Comparison of ENCODE assay signal across 1 cellular context in the genomic region with DNA sequence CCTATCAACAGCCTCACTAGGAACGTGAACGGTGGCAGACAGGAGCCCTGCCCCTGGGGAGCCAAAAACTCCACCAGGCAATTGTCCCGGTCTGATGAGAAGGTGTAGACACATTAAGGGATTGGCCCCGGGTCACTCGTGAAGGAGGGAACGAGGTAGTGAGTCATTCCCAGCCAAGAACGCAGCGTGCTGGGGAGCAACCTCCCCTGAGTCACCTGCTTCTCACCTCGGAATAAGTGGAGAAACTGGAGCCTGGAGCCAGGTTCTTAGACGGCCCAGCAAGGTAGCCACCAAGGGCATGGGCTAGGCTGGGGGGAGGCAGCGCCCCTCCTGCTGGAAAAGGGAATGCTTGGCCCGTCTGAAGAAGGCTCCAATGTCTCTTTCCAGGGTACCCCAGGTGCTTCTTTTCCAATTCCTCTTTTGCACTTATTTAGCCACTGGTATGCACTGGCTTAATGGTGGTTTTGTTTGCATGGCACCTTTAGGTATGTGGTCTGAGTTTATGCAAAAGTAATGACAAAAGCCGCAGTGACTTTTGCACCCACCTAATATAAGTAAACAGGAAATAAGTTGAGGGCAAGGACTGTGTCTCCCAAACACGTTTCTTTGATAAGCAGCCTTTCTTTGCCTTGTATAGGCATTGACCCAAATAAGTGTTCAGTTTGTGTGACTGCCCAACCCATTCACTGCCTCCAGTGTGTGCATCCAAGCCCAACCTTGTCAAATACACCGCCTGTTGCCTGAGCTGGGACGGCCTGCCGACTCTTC.
TF ChIP-seq lines count a peak whose summit lies in the region.

No MANE protein-coding gene starts in this region.

TF ChIP-seq in HepG2, 621 proteins besides CTCF, POLR2A, EP300 and RAD21 (continued from another document and continues in another):
- TF ChIP-seq ZSCAN31 (CRISPR knock-in tag; IDR thresholded peaks at IDR 0.05; ENCODE audit: low read depth) (peak; percentile 63; the same call in 1 of the 2 replicates), ZNF101 (CRISPR knock-in tag; IDR thresholded peaks at IDR 0.05; ENCODE audit: borderline replicate concordance, low read depth) (no peak), KLF9 (CRISPR knock-in tag; IDR thresholded peaks at IDR 0.05; ENCODE audit: low read depth) (peak; percentile 89), SNAPC2 (CRISPR knock-in tag; IDR thresholded peaks at IDR 0.05) (peak; percentile 76; the same call in 1 of the 2 replicates), MBNL3 (CRISPR knock-in tag; conservative IDR thresholded peaks at IDR 0.05) (no peak), PHF8 (CRISPR knock-in tag; IDR thresholded peaks at IDR 0.05) (no peak; the same call in 1 of the 2 replicates), YEATS2 (CRISPR knock-in tag; IDR thresholded peaks at IDR 0.05; ENCODE audit: borderline replicate concordance) (no peak), SIX4 (CRISPR knock-in tag; IDR thresholded peaks at IDR 0.05) (peak; percentile 54), ZNF547 (CRISPR knock-in tag; IDR thresholded peaks at IDR 0.05) (no peak; the same call in 1 of the 2 replicates), RFX5 (IDR thresholded peaks at IDR 0.05; ENCODE audit: low read depth, low read length) (no peak), KDM6A (CRISPR knock-in tag; IDR thresholded peaks at IDR 0.05; ENCODE audit: low read depth) (peak; percentile 83), ZNF839 (CRISPR knock-in tag; IDR thresholded peaks at IDR 0.05; ENCODE audit: borderline replicate concordance) (no peak), CCDC6 (CRISPR knock-in tag; IDR thresholded peaks at IDR 0.05) (no peak), TP53 (CRISPR knock-in tag; conservative IDR thresholded peaks at IDR 0.05) (0 out of 2 replicates have a peak, but pooled peaks have one; percentile 19), ASH2L (IDR thresholded peaks at IDR 0.05; ENCODE audit: insufficient read length, low read depth, low read length) (no peak), PPARG (CRISPR knock-in tag; conservative IDR thresholded peaks at IDR 0.05) (peak; percentile 92), ZFP37 (CRISPR knock-in tag; IDR thresholded peaks at IDR 0.05; ENCODE audit: borderline replicate concordance) (peak; percentile 89), THYN1 (CRISPR knock-in tag; IDR thresholded peaks at IDR 0.05; ENCODE audit: borderline replicate concordance, low read depth) (no peak), GFI1 (CRISPR knock-in tag; IDR thresholded peaks at IDR 0.05; ENCODE audit: borderline replicate concordance) (peak; percentile 83; the same call in 1 of the 2 replicates), ATM (IDR thresholded peaks at IDR 0.05; ENCODE audit: borderline replicate concordance) (no peak), ZNF766 (CRISPR knock-in tag; IDR thresholded peaks at IDR 0.05; ENCODE audit: borderline replicate concordance) (peak; percentile 87; the same call in 1 of the 2 replicates), EED (CRISPR knock-in tag; IDR thresholded peaks at IDR 0.05) (no peak), ZNF3 (CRISPR knock-in tag; IDR thresholded peaks at IDR 0.05) (peak; percentile 43; the same call in 1 of the 2 replicates), ZNF670 (CRISPR knock-in tag; IDR thresholded peaks at IDR 0.05; ENCODE audit: borderline replicate concordance) (peak; percentile 35; the same call in 1 of the 2 replicates), ZNF570 (CRISPR knock-in tag; IDR thresholded peaks at IDR 0.05; ENCODE audit: borderline replicate concordance) (no peak), AGO2 (optimal IDR thresholded peaks at IDR 0.05; ENCODE audit: low read depth, low read length) (no peak)
- TF ChIP-seq, protein P1, sequence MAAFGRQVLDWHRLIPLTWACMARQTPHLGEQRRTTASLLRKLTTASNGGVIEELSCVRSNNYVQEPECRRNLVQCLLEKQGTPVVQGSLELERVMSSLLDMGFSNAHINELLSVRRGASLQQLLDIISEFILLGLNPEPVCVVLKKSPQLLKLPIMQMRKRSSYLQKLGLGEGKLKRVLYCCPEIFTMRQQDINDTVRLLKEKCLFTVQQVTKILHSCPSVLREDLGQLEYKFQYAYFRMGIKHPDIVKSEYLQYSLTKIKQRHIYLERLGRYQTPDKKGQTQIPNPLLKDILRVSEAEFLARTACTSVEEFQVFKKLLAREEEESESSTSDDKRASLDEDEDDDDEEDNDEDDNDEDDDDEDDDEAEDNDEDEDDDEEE (CRISPR knock-in tag; IDR thresholded peaks at IDR 0.05): peak; percentile 84; the same call in 1 of the 2 replicates
- TF ChIP-seq, protein P2, sequence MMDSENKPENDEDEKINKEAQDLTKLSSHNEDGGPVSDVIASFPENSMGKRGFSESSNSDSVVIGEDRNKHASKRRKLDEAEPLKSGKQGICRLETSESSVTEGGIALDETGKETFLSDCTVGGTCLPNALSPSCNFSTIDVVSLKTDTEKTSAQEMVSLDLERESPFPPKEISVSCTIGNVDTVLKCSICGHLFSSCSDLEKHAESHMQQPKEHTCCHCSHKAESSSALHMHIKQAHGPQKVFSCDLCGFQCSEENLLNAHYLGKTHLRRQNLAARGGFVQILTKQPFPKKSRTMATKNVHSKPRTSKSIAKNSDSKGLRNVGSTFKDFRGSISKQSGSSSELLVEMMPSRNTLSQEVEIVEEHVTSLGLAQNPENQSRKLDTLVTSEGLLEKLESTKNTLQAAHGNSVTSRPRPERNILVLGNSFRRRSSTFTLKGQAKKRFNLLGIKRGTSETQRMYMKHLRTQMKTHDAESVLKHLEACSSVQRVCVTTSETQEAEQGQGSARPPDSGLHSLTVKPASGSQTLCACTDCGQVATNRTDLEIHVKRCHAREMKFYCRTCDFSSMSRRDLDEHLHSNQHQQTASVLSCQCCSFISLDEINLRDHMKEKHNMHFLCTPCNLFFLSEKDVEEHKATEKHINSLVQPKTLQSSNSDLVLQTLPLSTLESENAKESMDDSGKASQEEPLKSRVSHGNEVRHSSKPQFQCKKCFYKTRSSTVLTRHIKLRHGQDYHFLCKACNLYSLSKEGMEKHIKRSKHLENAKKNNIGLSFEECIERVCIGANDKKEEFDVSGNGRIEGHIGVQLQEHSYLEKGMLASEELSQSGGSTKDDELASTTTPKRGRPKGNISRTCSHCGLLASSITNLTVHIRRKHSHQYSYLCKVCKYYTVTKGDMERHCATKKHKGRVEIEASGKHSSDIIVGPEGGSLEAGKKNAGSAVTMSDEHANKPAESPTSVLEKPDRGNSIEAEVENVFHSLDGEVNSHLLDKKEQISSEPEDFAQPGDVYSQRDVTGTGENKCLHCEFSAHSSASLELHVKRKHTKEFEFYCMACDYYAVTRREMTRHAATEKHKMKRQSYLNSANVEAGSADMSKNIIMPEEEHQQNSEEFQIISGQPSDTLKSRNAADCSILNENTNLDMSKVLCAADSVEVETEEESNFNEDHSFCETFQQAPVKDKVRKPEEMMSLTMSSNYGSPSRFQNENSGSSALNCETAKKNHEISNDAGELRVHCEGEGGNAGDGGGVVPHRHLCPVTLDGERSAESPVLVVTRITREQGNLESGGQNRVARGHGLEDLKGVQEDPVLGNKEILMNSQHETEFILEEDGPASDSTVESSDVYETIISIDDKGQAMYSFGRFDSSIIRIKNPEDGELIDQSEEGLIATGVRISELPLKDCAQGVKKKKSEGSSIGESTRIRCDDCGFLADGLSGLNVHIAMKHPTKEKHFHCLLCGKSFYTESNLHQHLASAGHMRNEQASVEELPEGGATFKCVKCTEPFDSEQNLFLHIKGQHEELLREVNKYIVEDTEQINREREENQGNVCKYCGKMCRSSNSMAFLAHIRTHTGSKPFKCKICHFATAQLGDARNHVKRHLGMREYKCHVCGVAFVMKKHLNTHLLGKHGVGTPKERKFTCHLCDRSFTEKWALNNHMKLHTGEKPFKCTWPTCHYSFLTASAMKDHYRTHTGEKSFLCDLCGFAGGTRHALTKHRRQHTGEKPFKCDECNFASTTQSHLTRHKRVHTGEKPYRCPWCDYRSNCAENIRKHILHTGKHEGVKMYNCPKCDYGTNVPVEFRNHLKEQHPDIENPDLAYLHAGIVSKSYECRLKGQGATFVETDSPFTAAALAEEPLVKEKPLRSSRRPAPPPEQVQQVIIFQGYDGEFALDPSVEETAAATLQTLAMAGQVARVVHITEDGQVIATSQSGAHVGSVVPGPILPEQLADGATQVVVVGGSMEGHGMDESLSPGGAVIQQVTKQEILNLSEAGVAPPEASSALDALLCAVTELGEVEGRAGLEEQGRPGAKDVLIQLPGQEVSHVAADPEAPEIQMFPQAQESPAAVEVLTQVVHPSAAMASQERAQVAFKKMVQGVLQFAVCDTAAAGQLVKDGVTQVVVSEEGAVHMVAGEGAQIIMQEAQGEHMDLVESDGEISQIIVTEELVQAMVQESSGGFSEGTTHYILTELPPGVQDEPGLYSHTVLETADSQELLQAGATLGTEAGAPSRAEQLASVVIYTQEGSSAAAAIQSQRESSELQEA (CRISPR knock-in tag; IDR thresholded peaks at IDR 0.05; ENCODE audit: not compliant biosample characterization): no peak
- TF ChIP-seq, protein P3, sequence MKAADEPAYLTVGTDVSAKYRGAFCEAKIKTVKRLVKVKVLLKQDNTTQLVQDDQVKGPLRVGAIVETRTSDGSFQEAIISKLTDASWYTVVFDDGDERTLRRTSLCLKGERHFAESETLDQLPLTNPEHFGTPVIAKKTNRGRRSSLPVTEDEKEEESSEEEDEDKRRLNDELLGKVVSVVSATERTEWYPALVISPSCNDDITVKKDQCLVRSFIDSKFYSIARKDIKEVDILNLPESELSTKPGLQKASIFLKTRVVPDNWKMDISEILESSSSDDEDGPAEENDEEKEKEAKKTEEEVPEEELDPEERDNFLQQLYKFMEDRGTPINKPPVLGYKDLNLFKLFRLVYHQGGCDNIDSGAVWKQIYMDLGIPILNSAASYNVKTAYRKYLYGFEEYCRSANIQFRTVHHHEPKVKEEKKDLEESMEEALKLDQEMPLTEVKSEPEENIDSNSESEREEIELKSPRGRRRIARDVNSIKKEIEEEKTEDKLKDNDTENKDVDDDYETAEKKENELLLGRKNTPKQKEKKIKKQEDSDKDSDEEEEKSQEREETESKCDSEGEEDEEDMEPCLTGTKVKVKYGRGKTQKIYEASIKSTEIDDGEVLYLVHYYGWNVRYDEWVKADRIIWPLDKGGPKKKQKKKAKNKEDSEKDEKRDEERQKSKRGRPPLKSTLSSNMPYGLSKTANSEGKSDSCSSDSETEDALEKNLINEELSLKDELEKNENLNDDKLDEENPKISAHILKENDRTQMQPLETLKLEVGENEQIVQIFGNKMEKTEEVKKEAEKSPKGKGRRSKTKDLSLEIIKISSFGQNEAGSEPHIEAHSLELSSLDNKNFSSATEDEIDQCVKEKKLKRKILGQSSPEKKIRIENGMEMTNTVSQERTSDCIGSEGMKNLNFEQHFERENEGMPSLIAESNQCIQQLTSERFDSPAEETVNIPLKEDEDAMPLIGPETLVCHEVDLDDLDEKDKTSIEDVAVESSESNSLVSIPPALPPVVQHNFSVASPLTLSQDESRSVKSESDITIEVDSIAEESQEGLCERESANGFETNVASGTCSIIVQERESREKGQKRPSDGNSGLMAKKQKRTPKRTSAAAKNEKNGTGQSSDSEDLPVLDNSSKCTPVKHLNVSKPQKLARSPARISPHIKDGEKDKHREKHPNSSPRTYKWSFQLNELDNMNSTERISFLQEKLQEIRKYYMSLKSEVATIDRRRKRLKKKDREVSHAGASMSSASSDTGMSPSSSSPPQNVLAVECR (CRISPR knock-in tag; IDR thresholded peaks at IDR 0.05; ENCODE audit: borderline replicate concordance): peak; percentile 80; the same call in 1 of the 2 replicates
- TF ChIP-seq, protein P4, sequence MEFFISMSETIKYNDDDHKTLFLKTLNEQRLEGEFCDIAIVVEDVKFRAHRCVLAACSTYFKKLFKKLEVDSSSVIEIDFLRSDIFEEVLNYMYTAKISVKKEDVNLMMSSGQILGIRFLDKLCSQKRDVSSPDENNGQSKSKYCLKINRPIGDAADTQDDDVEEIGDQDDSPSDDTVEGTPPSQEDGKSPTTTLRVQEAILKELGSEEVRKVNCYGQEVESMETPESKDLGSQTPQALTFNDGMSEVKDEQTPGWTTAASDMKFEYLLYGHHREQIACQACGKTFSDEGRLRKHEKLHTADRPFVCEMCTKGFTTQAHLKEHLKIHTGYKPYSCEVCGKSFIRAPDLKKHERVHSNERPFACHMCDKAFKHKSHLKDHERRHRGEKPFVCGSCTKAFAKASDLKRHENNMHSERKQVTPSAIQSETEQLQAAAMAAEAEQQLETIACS (CRISPR knock-in tag; IDR thresholded peaks at IDR 0.05): no peak
- TF ChIP-seq, protein P5, sequence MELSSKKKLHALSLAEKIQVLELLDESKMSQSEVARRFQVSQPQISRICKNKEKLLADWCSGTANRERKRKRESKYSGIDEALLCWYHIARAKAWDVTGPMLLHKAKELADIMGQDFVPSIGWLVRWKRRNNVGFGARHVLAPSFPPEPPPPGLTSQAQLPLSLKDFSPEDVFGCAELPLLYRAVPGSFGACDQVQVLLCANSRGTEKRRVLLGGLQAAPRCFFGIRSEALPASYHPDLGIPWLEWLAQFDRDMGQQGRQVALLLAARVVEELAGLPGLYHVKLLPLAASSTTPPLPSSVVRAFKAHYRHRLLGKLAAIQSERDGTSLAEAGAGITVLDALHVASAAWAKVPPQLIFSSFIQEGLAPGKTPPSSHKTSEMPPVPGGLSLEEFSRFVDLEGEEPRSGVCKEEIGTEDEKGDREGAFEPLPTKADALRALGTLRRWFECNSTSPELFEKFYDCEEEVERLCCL (CRISPR knock-in tag; IDR thresholded peaks at IDR 0.05; ENCODE audit: borderline replicate concordance): no peak
- TF ChIP-seq, protein P6, sequence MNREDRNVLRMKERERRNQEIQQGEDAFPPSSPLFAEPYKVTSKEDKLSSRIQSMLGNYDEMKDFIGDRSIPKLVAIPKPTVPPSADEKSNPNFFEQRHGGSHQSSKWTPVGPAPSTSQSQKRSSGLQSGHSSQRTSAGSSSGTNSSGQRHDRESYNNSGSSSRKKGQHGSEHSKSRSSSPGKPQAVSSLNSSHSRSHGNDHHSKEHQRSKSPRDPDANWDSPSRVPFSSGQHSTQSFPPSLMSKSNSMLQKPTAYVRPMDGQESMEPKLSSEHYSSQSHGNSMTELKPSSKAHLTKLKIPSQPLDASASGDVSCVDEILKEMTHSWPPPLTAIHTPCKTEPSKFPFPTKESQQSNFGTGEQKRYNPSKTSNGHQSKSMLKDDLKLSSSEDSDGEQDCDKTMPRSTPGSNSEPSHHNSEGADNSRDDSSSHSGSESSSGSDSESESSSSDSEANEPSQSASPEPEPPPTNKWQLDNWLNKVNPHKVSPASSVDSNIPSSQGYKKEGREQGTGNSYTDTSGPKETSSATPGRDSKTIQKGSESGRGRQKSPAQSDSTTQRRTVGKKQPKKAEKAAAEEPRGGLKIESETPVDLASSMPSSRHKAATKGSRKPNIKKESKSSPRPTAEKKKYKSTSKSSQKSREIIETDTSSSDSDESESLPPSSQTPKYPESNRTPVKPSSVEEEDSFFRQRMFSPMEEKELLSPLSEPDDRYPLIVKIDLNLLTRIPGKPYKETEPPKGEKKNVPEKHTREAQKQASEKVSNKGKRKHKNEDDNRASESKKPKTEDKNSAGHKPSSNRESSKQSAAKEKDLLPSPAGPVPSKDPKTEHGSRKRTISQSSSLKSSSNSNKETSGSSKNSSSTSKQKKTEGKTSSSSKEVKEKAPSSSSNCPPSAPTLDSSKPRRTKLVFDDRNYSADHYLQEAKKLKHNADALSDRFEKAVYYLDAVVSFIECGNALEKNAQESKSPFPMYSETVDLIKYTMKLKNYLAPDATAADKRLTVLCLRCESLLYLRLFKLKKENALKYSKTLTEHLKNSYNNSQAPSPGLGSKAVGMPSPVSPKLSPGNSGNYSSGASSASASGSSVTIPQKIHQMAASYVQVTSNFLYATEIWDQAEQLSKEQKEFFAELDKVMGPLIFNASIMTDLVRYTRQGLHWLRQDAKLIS (CRISPR knock-in tag; IDR thresholded peaks at IDR 0.05): no peak
- TF ChIP-seq, protein P7, sequence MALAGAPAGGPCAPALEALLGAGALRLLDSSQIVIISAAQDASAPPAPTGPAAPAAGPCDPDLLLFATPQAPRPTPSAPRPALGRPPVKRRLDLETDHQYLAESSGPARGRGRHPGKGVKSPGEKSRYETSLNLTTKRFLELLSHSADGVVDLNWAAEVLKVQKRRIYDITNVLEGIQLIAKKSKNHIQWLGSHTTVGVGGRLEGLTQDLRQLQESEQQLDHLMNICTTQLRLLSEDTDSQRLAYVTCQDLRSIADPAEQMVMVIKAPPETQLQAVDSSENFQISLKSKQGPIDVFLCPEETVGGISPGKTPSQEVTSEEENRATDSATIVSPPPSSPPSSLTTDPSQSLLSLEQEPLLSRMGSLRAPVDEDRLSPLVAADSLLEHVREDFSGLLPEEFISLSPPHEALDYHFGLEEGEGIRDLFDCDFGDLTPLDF (CRISPR knock-in tag; IDR thresholded peaks at IDR 0.05): peak; percentile 62
